ENCODE assay signal across 12 cellular contexts in genomic region chr17:72125742-72126141, GRCh38. TPM values are rescaled to one million over a fixed set of nuclear protein-coding genes. Genes with fewer than 3 reads are reported as not detected.
DNase-seq lines count a peak whose midpoint lies in the region; ATAC-seq, FAIRE-seq and TF ChIP-seq lines count a peak whose summit lies in the region.
"Had no signal": no experiment of that assay in that cellular context is flagged by ENCODE, and none has a peak within 500 bp of the region (broad histone marks: within the 10 kb centered on the region; RNA-seq: fewer than 3 reads in every experiment).

No MANE protein-coding gene starts in this region.

- H3K4me1 ChIP-seq in pancreas, result peaks cover 0 to 28% (median 25%) of the 10 kb centered on the region in 3 donors

- H3K9me3 ChIP-seq in pancreas, result no peaks in the 10 kb centered on the region

- no peaks in the 10 kb centered on the region for H3K9me3 Mint-ChIP-seq in activated CD4-positive, alpha-beta memory T cell treated with anti-CD3 and anti-CD28 coated beads for 36 hours

- CTCF ChIA-PET in activated CD4-positive, alpha-beta memory T cell treated with anti-CD3 and anti-CD28 coated beads for 36 hours (lab: Charles Lee), result no interaction called here

- H3K27me3 Mint-ChIP-seq in activated CD4-positive, alpha-beta memory T cell treated with anti-CD3 and anti-CD28 coated beads for 36 hours, result peaks cover 35% of the 10 kb centered on the region

- POLR2A ChIA-PET in activated CD4-positive, alpha-beta memory T cell treated with anti-CD3 and anti-CD28 coated beads for 36 hours (lab: Charles Lee), result no interaction called here

- peak overlapping the region in 49 of 59 donors; percentile 4 to 91 (median 80) for H3K4me3 ChIP-seq in dorsolateral prefrontal cortex
- H3K4me3 ChIP-seq in lower leg skin (ENCODE audit: low read depth, poor library complexity, severe bottlenecking), result no peak overlapping the region
- H3K4me3 ChIP-seq in pancreas, result peak overlapping the region in 1 of 4 donors; percentile 92
- H3K4me3 ChIP-seq: lung had no signal

- peaks cover 6% of the 10 kb centered on the region for H3K4me1 Mint-ChIP-seq in activated CD4-positive, alpha-beta memory T cell treated with anti-CD3 and anti-CD28 coated beads for 36 hours (ENCODE audit: low read depth)

- no peak for ATAC-seq in pancreas

- TF ChIP-seq POLR2A in lower leg skin (IDR thresholded peaks at IDR 0.05), result no peak

- peak overlapping the region in 50 of 59 donors; percentile 6 to 95 (median 78) for H3K27ac ChIP-seq in dorsolateral prefrontal cortex
- H3K27ac ChIP-seq in pancreas, result peak overlapping the region in 2 of 4 donors; percentile 94 to 95

- peak; percentile 20 for DNase-seq in EL
- DNase-seq in RCC 7860 (ENCODE audit: low spot score), result peak; percentile 19
- no peak for DNase-seq in dorsolateral prefrontal cortex
- DNase-seq in pons (ENCODE audit: low spot score), result peak; percentile 35
- DNase-seq in lower leg skin (ENCODE audit: low spot score in 2 of 2), result no peak
- no peak for DNase-seq in activated T-cell treated with anti-CD3 and anti-CD28 coated beads for 4 hours
- no peak for DNase-seq in pancreas
- no peak for DNase-seq in activated CD4-positive, alpha-beta memory T cell treated with anti-CD3 and anti-CD28 coated beads for 36 hours
- DNase-seq: activated CD8-positive, alpha-beta memory T cell treated with anti-CD3 and anti-CD28 coated beads for 24 hours; activated gamma-delta T cell treated with Interleukin-2 at 50 U/mL for 16 hours; cerebellar nuclear complex had no signal

- H3K27ac Mint-ChIP-seq in activated CD4-positive, alpha-beta memory T cell treated with anti-CD3 and anti-CD28 coated beads for 36 hours, result no peak overlapping the region

- TF ChIP-seq CTCF in dorsolateral prefrontal cortex (IDR thresholded peaks at IDR 0.05 in 54 of 56, conservative IDR thresholded peaks at IDR 0.05 in 2 of 56; ENCODE audit: low read depth in 1 of 56, partially characterized antibody in 56 of 56) (no peak), lower leg skin (IDR thresholded peaks at IDR 0.05) (no peak), pancreas (IDR thresholded peaks at IDR 0.05) (no peak)

- no peak overlapping the region for H3K4me3 Mint-ChIP-seq in activated CD4-positive, alpha-beta memory T cell treated with anti-CD3 and anti-CD28 coated beads for 36 hours

- no peak for FAIRE-seq in RCC 7860 (lab: Jason Lieb, UNC)
- no peak for FAIRE-seq in pancreas (lab: Jason Lieb, UNC)

- H3K36me3 ChIP-seq in pancreas, result peaks cover 0 to 19% (median 6%) of the 10 kb centered on the region in 3 donors

- intact Hi-C loops in dorsolateral prefrontal cortex (cut with DNase I) (no loop called here), lower leg skin (cut with DNase I; ENCODE audit: low total_unique reads) (no loop called here), pancreas (cut with DNase I) (loop anchor here in 2 of 3 donors (10.0 kb wide), 2 partner anchors 299 to 409 kb away; no protein-coding TSS in a partner anchor)
- intact Hi-C loops in activated CD4-positive, alpha-beta memory T cell treated with anti-CD3 and anti-CD28 coated beads for 36 hours (cut with micrococcal nuclease), result no loop called here

- H3K27me3 ChIP-seq in dorsolateral prefrontal cortex (peaks cover 0 to 19% (median 0%) of the 10 kb centered on the region in 45 donors), pancreas (no peaks in the 10 kb centered on the region)

- peaks cover 3% of the 10 kb centered on the region for H3K36me3 Mint-ChIP-seq in activated CD4-positive, alpha-beta memory T cell treated with anti-CD3 and anti-CD28 coated beads for 36 hours

RNA-seq across cellular contexts. Expression of gene SOX9, which starts 4.9 kb away (rescaled TPM):
- 100 to 1,000 TPM in 7 of 120 experiments, 10 to 100 TPM in 113; 30.6 to 138 (median 57.7) TPM for total RNA-seq in dorsolateral prefrontal cortex
- 10 to 100 TPM; 22.4 to 94.8 (median 40.8) TPM for total RNA-seq in lower leg skin
- 10 to 100 TPM; 22.7 to 76.1 (median 34.2) TPM for total RNA-seq in pancreas
- polyA plus RNA-seq in pancreas, result 10 to 100 TPM; 26.0 to 31.9 TPM
- total RNA-seq in activated CD4-positive, alpha-beta memory T cell treated with anti-CD3 and anti-CD28 coated beads for 36 hours, result not detected

Comparison
In these comparisons a context has a peak if more than half of its experiments do, and no peak if none do; other contexts are left out.
1. DNase-seq: peak in EL (single experiment), RCC 7860 (single experiment) and pons (single experiment); none in dorsolateral prefrontal cortex (0 of 10), lower leg skin (0 of 2), activated T-cell treated with anti-CD3 and anti-CD28 coated beads for 4 hours (single experiment), pancreas (0 of 6) and activated CD4-positive, alpha-beta memory T cell treated with anti-CD3 and anti-CD28 coated beads for 36 hours (single experiment).
2. RNA of gene SOX9, which starts 4.9 kb away (total RNA-seq): 30.6 to 138 TPM in dorsolateral prefrontal cortex, 22.4 to 94.8 TPM in lower leg skin and 22.7 to 76.1 TPM in pancreas; not detected in activated CD4-positive, alpha-beta memory T cell treated with anti-CD3 and anti-CD28 coated beads for 36 hours; every median in the first group is over 10 times any median in the second.
3. intact Hi-C loops: an anchor here in pancreas (10.0 kb wide); none called in dorsolateral prefrontal cortex, lower leg skin and activated CD4-positive, alpha-beta memory T cell treated with anti-CD3 and anti-CD28 coated beads for 36 hours.